25 cellular contexts compared by ENCODE assay signal in the genomic region with DNA sequence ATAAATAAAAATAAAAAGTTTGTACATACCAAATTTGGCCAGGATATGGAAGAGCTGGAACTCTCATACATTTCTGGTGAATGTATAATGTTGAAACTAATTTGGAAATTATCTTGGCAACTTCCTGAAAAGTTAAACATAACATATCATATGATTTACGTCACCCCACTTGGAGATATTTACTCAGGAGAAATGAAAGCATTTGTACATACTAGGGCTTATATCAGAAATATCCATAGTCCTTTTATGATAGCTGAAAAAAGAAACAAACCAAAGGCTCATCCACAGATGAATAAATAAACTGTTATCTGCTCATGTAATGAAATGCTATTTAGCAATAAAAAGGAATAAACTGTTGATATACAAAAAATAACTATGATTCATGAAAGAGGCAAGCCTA.
A peak's percentile ranks its signal among the peaks of the same experiment; 100 is the strongest.
DNase-seq lines count a peak whose midpoint lies in the region; ATAC-seq and TF ChIP-seq lines count a peak whose summit lies in the region.
"Had no signal": no experiment of that assay in that cellular context is flagged by ENCODE, and none has a peak within 500 bp of the region (broad histone marks: within the 10 kb centered on the region; RNA-seq: fewer than 3 reads in every experiment).

No MANE protein-coding gene starts in this region.

- TF ChIP-seq POLR2A in IMR-90 (IDR thresholded peaks at IDR 0.05; ENCODE audit: low read depth, low read length) = no peak

- no peak overlapping the region; the same call in 2 of the 3 replicates for H2BK15ac ChIP-seq in IMR-90 (ENCODE audit: low read depth, low read length)

- H3K9me3 ChIP-seq in IMR-90 (ENCODE audit: control insufficient read depth, insufficient read depth, low read length) = no peaks in the 10 kb centered on the region
- H3K9me3 ChIP-seq: A549, ascending aorta, BLaER1, HAP-1, heart right ventricle, sigmoid colon, SJCRH30 had no signal

- H3K18ac ChIP-seq in IMR-90 (ENCODE audit: low read depth, low read length) = no peak overlapping the region

- no peak overlapping the region for H2AK9ac ChIP-seq in IMR-90 (replicated peaks; ENCODE audit: low read depth, low read length, poor library complexity)

- H4K5ac ChIP-seq in IMR-90 (ENCODE audit: low read depth, low read length) = no peak overlapping the region

- H3K23ac ChIP-seq in IMR-90 (ENCODE audit: low read depth, low read length) = no peak overlapping the region

- H3K14ac ChIP-seq in IMR-90 (replicated peaks; ENCODE audit: low read depth, low read length) = no peak overlapping the region

- peaks cover 13% of the 10 kb centered on the region for H3K79me2 ChIP-seq in ACC112 (ENCODE audit: control insufficient read depth, insufficient read depth, low read length, unreplicated experiment)

- H3K4me3 ChIP-seq in ACC112 (ENCODE audit: low read depth, low read length) = peak overlapping the region; percentile 76
- no peak overlapping the region for H3K4me3 ChIP-seq in IMR-90 (ENCODE audit: insufficient read depth, low read depth, low read length)
- peak overlapping the region; percentile 33 for H3K4me3 ChIP-seq in brain microvascular endothelial cell (ENCODE audit: low read depth, low read length)
- no peak overlapping the region for H3K4me3 ChIP-seq in fibroblast of villous mesenchyme (ENCODE audit: low read depth, low read length)
- H3K4me3 ChIP-seq: A549, ascending aorta, BLaER1, HAP-1, heart right ventricle, sigmoid colon, SJCRH30 had no signal

- H2AFZ ChIP-seq in ACC112 (ENCODE audit: low read length, unreplicated experiment) (peak overlapping the region; percentile 54), IMR-90 (replicated peaks; ENCODE audit: low read length, poor library complexity) (no peak overlapping the region)

- H3K4ac ChIP-seq in IMR-90 (ENCODE audit: low read depth, low read length) = no peak overlapping the region

- H3K4me1 ChIP-seq in ACC112 (ENCODE audit: control insufficient read depth, insufficient read depth, low read length, unreplicated experiment) (peaks cover 4% of the 10 kb centered on the region), IMR-90 (ENCODE audit: control insufficient read depth, insufficient read depth, low read length) (peaks cover 2% of the 10 kb centered on the region; the same call in 1 of the 2 replicates)
- H3K4me1 ChIP-seq: A549, ascending aorta, BLaER1, Caco-2, HAP-1, heart right ventricle, SJCRH30 had no signal

- H3K9me1 ChIP-seq in IMR-90 (ENCODE audit: insufficient read depth, low read length) = 0 out of 2 replicates have a peak, but pooled peaks cover 2% of the 10 kb centered on the region

- peak; percentile 95 for ATAC-seq in IMR-90 (ENCODE audit: low read depth)
- ATAC-seq in GM19023 (IDR thresholded peaks at IDR 0.05; ENCODE audit: unreplicated experiment) = no peak
- ATAC-seq: A549; effector memory CD8-positive, alpha-beta T cell; heart right ventricle; left lobe of liver; natural killer cell had no signal

- peak; percentile 91 for DNase-seq in IMR-90
- no peak for DNase-seq in brain microvascular endothelial cell
- peak; percentile 30 for DNase-seq in fibroblast of villous mesenchyme (ENCODE audit: low read depth)
- no peak for DNase-seq in T1000 (lab: John Stamatoyannopoulos, UW)
- no peak for DNase-seq in middle frontal gyrus (ENCODE audit: extremely low spot score, low spot score)
- no peak for DNase-seq in NCI-H69 (lab: John Stamatoyannopoulos, UW)
- DNase-seq: activated CD4-positive, alpha-beta T cell treated with anti-CD3 and anti-CD28 coated beads, Interleukin-2, amount 10 ng/mL, durations not matched to agents 24 days and 14 days; activated naive CD4-positive, alpha-beta T cell treated with anti-CD3 and anti-CD28 coated beads, Interleukin-2, amount 10 ng/mL, durations not matched to agents 7 days and 5 days; Caco-2; effector memory CD8-positive, alpha-beta T cell; heart right ventricle; KBM-7; natural killer cell; NCI-H1694; NCI-H774; sigmoid colon; SJCRH30; substantia nigra had no signal

- no peaks in the 10 kb centered on the region for H3K27me3 ChIP-seq in ACC112 (ENCODE audit: insufficient read depth, low read length)
- H3K27me3 ChIP-seq in IMR-90 (ENCODE audit: control insufficient read depth, insufficient read depth, low read length) = no peaks in the 10 kb centered on the region
- no peaks in the 10 kb centered on the region for H3K27me3 ChIP-seq in brain microvascular endothelial cell (replicated peaks)
- H3K27me3 ChIP-seq: ascending aorta, BLaER1, heart right ventricle, sigmoid colon, SJCRH30 had no signal

- H3K36me3 ChIP-seq in ACC112 (ENCODE audit: insufficient read depth, low read length) = no peaks in the 10 kb centered on the region
- no peaks in the 10 kb centered on the region for H3K36me3 ChIP-seq in IMR-90 (ENCODE audit: control insufficient read depth, insufficient read depth, low read length)
- H3K36me3 ChIP-seq in brain microvascular endothelial cell (replicated peaks) = no peaks in the 10 kb centered on the region
- H3K36me3 ChIP-seq: ascending aorta, BLaER1, HAP-1, heart right ventricle, sigmoid colon, SJCRH30 had no signal

- intact Hi-C loops in IMR-90 (cut with micrococcal nuclease) = loop anchor here (2.0 kb wide), 1 partner anchor 37 kb away; no protein-coding TSS in a partner anchor

- in situ Hi-C loops in IMR-90 (cut with MboI; ENCODE audit: low sequenced_read_pairs) (no loop called here), brain microvascular endothelial cell (cut with HindIII; ENCODE audit: low pct_ligation_motif_present, low sequenced_read_pairs) (no loop called here)

- TF ChIP-seq CTCF in IMR-90 (conservative IDR thresholded peaks at IDR 0.05; ENCODE audit: low read depth, low read length) (no peak), brain microvascular endothelial cell (IDR thresholded peaks at IDR 0.05; ENCODE audit: low read depth, low read length, missing control alignments) (no peak), fibroblast of villous mesenchyme (IDR thresholded peaks at IDR 0.05; ENCODE audit: insufficient read depth, low read depth, low read length) (no peak)

- CTCF ChIA-PET in IMR-90 (lab: Yijun Ruan, JAX) = no interaction called here

- H4K20me1 ChIP-seq in IMR-90 (ENCODE audit: insufficient read depth, low read length) = no peaks in the 10 kb centered on the region
- H4K20me1 ChIP-seq: BLaER1 had no signal

- no peak overlapping the region for H3K4me2 ChIP-seq in IMR-90 (ENCODE audit: low read depth, low read length)
- H3K4me2 ChIP-seq: A549, BLaER1 had no signal

- H2BK20ac ChIP-seq in IMR-90 (ENCODE audit: low read depth, low read length) = no peak overlapping the region

- no peak overlapping the region for H2BK120ac ChIP-seq in IMR-90 (ENCODE audit: low read depth, low read length)

- no CpG with 5 or more reads among the region's 1 CpG for WGBS in IMR-90 (ENCODE audit: extremely low coverage in 2 of 2, insufficient read length in 1 of 2), 2 experiments

- POLR2A ChIA-PET in IMR-90 (lab: Charles Lee; ENCODE audit: unreplicated experiment) = no interaction called here

- H3K27ac ChIP-seq in ACC112 (ENCODE audit: low read depth, low read length) (peak overlapping the region; percentile 67), IMR-90 (ENCODE audit: insufficient read depth, low read length) (peak overlapping the region; percentile 100; the same call in 1 of the 2 replicates), brain microvascular endothelial cell (peak overlapping the region; percentile 59)
- H3K27ac ChIP-seq: A549, ascending aorta, BLaER1, heart right ventricle, sigmoid colon, SJCRH30 had no signal

- dilution Hi-C loops in IMR-90 (cut with HindIII; ENCODE audit: low sequenced_read_pairs, unreplicated experiment) = no loop called here

- no peaks in the 10 kb centered on the region for H3K79me1 ChIP-seq in IMR-90 (ENCODE audit: low read depth in 1 of 2, low read length in 2 of 2)

- no peak for TF ChIP-seq RAD21 in IMR-90 (IDR thresholded peaks at IDR 0.05; ENCODE audit: low read length)

- H2BK5ac ChIP-seq in IMR-90 (ENCODE audit: low read depth, low read length, poor library complexity, severe bottlenecking) = peak overlapping the region; percentile 100

- H2AK5ac ChIP-seq in IMR-90 (ENCODE audit: low read depth, low read length) = no peak overlapping the region

- no peak overlapping the region for H4K91ac ChIP-seq in IMR-90 (ENCODE audit: insufficient read depth, low read depth, low read length)

- H4K8ac ChIP-seq in IMR-90 (ENCODE audit: low read depth in 2 of 2, low read length in 2 of 2) = peak overlapping the region; percentile 92 to 97; a peak in 2 of 4 replicates

- H3K9ac ChIP-seq in IMR-90 (ENCODE audit: low read depth, low read length) = no peak overlapping the region
- H3K9ac ChIP-seq: BLaER1 had no signal

- no TSS peak for BruUV-seq in IMR-90 (replicated peaks; lab: Mats Ljungman, UMichigan)

- no peak overlapping the region for H3K56ac ChIP-seq in IMR-90 (ENCODE audit: extremely low read depth, insufficient read depth, low read length)

TF ChIP-seq in IMR-90, 13 proteins besides CTCF, POLR2A, EP300 and RAD21:
- TF ChIP-seq CEBPB (IDR thresholded peaks at IDR 0.05; ENCODE audit: low read depth, low read length) (peak; percentile 52), MXI1 (IDR thresholded peaks at IDR 0.05; ENCODE audit: borderline replicate concordance, low read depth, low read length) (no peak), CHD1 (IDR thresholded peaks at IDR 0.05; ENCODE audit: low read depth, low read length) (no peak)
- TF ChIP-seq, protein P1, sequence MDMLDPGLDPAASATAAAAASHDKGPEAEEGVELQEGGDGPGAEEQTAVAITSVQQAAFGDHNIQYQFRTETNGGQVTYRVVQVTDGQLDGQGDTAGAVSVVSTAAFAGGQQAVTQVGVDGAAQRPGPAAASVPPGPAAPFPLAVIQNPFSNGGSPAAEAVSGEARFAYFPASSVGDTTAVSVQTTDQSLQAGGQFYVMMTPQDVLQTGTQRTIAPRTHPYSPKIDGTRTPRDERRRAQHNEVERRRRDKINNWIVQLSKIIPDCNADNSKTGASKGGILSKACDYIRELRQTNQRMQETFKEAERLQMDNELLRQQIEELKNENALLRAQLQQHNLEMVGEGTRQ (IDR thresholded peaks at IDR 0.05; ENCODE audit: low read depth, low read length) = no peak

Comparison
In these comparisons a context has a peak if more than half of its experiments do, and no peak if none do; other contexts are left out.
1. H3K4me3 ChIP-seq: peak in ACC112 (single experiment) and brain microvascular endothelial cell (single experiment); none in IMR-90 (single experiment) and fibroblast of villous mesenchyme (single experiment).
2. DNase-seq: peak in IMR-90 (single experiment) and fibroblast of villous mesenchyme (single experiment); none in brain microvascular endothelial cell (single experiment), T1000 (single experiment), middle frontal gyrus (single experiment) and NCI-H69 (single experiment).
3. Peak in every context shown above with its lines, with median percentiles within 50 percentile points of each other: H3K27ac ChIP-seq.